ENCODE assay signal across 1 cellular context in genomic region chr17:74754832-74755231, GRCh38.
TF ChIP-seq lines count a peak whose summit lies in the region.

No MANE protein-coding gene starts in this region.

TF ChIP-seq in GM23338, 12 proteins besides CTCF, POLR2A, EP300 and RAD21:
- TF ChIP-seq ZNF114 (CRISPR knock-in tag; IDR thresholded peaks at IDR 0.05) (no peak), JUNB (IDR thresholded peaks at IDR 0.05; ENCODE audit: unreplicated experiment) (no peak), CREB1 (CRISPR knock-in tag; IDR thresholded peaks at IDR 0.05; ENCODE audit: low read depth) (no peak), REST (IDR thresholded peaks at IDR 0.05; ENCODE audit: unreplicated experiment) (no peak), ZNF462 (CRISPR knock-in tag; IDR thresholded peaks at IDR 0.05) (no peak), NANOG (IDR thresholded peaks at IDR 0.05; ENCODE audit: borderline replicate concordance) (no peak), POLR2AphosphoS5 (IDR thresholded peaks at IDR 0.05; ENCODE audit: low read depth) (no peak), ETS1 (IDR thresholded peaks at IDR 0.05) (no peak), EZH2phosphoT487 (IDR thresholded peaks at IDR 0.05; ENCODE audit: unreplicated experiment) (no peak)
